In the genomic region with DNA sequence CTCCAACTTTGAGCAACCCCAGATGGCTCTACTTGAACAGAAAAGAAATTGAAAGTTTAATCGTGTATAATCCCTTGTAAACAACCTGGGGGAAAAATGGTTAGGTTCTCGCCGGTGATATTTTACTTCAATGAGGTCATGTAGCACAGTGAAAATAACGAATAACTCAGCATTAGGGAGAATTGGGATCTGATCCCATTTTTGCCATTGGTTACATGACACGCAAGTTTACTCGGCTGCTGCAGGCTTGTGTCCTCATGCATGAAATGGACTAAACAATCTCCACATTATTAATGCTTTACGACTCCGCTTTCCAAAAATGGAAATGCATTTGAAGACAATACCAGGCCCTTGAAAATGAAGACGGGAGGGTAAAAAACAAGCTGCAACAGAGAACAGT, we compare ENCODE assay signal across 1 cellular context.
TF ChIP-seq lines count a peak whose summit lies in the region.

No MANE protein-coding gene starts in this region.

TF ChIP-seq in HCT116, 20 proteins besides CTCF, POLR2A, EP300 and RAD21:
- TF ChIP-seq ZNF274 (IDR thresholded peaks at IDR 0.05; ENCODE audit: low read depth, low read length) (no peak), CBX3 (IDR thresholded peaks at IDR 0.05; ENCODE audit: low read depth) (no peak), SRF (IDR thresholded peaks at IDR 0.05; ENCODE audit: low read depth) (no peak), MAX (IDR thresholded peaks at IDR 0.05) (no peak), ATF3 (IDR thresholded peaks at IDR 0.05) (no peak), FOSL1 (IDR thresholded peaks at IDR 0.05; ENCODE audit: low read depth) (no peak), REST (IDR thresholded peaks at IDR 0.05; ENCODE audit: low read depth) (no peak), EZH2 (IDR thresholded peaks at IDR 0.05) (no peak), SIN3A (IDR thresholded peaks at IDR 0.05; ENCODE audit: low read depth) (no peak), ZFX (IDR thresholded peaks at IDR 0.05) (no peak), SP1 (IDR thresholded peaks at IDR 0.05; ENCODE audit: low read depth) (no peak), POLR2AphosphoS5 (IDR thresholded peaks at IDR 0.05; ENCODE audit: low read depth, low read length) (no peak), EZH2phosphoT487 (IDR thresholded peaks at IDR 0.05; ENCODE audit: borderline replicate concordance) (no peak), TCF7L2 (IDR thresholded peaks at IDR 0.05; ENCODE audit: borderline replicate concordance, extremely low read depth, insufficient read depth, insufficient read length) (no peak), ELF1 (IDR thresholded peaks at IDR 0.05; ENCODE audit: borderline replicate concordance, low read depth) (no peak), EGR1 (IDR thresholded peaks at IDR 0.05; ENCODE audit: low read depth) (no peak), YY1 (IDR thresholded peaks at IDR 0.05; ENCODE audit: extremely low read depth, insufficient replicate concordance, low read depth, low read length) (no peak)
